2 cellular contexts compared by ENCODE assay signal in genomic region chr17:73478768-73479424, GRCh38.
A peak's percentile ranks its signal among the peaks of the same experiment; 100 is the strongest.
TF ChIP-seq lines count a peak whose summit lies in the region.

No MANE protein-coding gene starts in this region.

TF ChIP-seq in IMR-90, 13 proteins besides CTCF, POLR2A, EP300 and RAD21:
- no peak for TF ChIP-seq FOS (IDR thresholded peaks at IDR 0.05; ENCODE audit: low read depth, low read length)
- no peak for TF ChIP-seq MXI1 (IDR thresholded peaks at IDR 0.05; ENCODE audit: borderline replicate concordance, low read depth, low read length)
- TF ChIP-seq, protein P1, sequence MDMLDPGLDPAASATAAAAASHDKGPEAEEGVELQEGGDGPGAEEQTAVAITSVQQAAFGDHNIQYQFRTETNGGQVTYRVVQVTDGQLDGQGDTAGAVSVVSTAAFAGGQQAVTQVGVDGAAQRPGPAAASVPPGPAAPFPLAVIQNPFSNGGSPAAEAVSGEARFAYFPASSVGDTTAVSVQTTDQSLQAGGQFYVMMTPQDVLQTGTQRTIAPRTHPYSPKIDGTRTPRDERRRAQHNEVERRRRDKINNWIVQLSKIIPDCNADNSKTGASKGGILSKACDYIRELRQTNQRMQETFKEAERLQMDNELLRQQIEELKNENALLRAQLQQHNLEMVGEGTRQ (IDR thresholded peaks at IDR 0.05; ENCODE audit: low read depth, low read length) = no peak
- TF ChIP-seq ELK1 (IDR thresholded peaks at IDR 0.05; ENCODE audit: borderline replicate concordance, low read depth, low read length) = no peak
- TF ChIP-seq RCOR1 (IDR thresholded peaks at IDR 0.05; ENCODE audit: insufficient replicate concordance, low read length) = no peak
- TF ChIP-seq BHLHE40 (IDR thresholded peaks at IDR 0.05; ENCODE audit: low read depth, low read length) = no peak
- TF ChIP-seq MAFK (IDR thresholded peaks at IDR 0.05; ENCODE audit: low read depth, low read length) = no peak
- TF ChIP-seq RFX5 (IDR thresholded peaks at IDR 0.05; ENCODE audit: low read depth, low read length) = no peak
- no peak for TF ChIP-seq CHD1 (IDR thresholded peaks at IDR 0.05; ENCODE audit: low read depth, low read length)
- no peak for TF ChIP-seq CEBPB (IDR thresholded peaks at IDR 0.05; ENCODE audit: low read depth, low read length)
- TF ChIP-seq NFE2L2 (IDR thresholded peaks at IDR 0.05; ENCODE audit: low read depth, low read length) = no peak
- TF ChIP-seq SMC3 (IDR thresholded peaks at IDR 0.05; ENCODE audit: low read depth, low read length) = no peak
TF ChIP-seq in IMR-90: peak in this region for 0.

TF ChIP-seq in GM12878, 131 proteins besides CTCF, POLR2A, EP300 and RAD21:
- peak; percentile 90 for TF ChIP-seq BCL3 (IDR thresholded peaks at IDR 0.05; ENCODE audit: borderline replicate concordance, insufficient read depth, low read depth, low read length, poor library complexity, severe bottlenecking)
- TF ChIP-seq IKZF1 (conservative IDR thresholded peaks at IDR 0.05) = no peak
- TF ChIP-seq ZNF207 (IDR thresholded peaks at IDR 0.05; ENCODE audit: borderline replicate concordance) = no peak
- no peak for TF ChIP-seq MLLT1 (IDR thresholded peaks at IDR 0.05)
- no peak for TF ChIP-seq ATF3 (IDR thresholded peaks at IDR 0.05; ENCODE audit: borderline replicate concordance, extremely low read depth, low read depth, low read length)
- no peak for TF ChIP-seq RUNX3 (IDR thresholded peaks at IDR 0.05; ENCODE audit: low read length)
- peak; percentile 13; the same call in 1 of the 2 replicates for TF ChIP-seq SMC3 (IDR thresholded peaks at IDR 0.05; ENCODE audit: borderline replicate concordance, low read length)
- TF ChIP-seq SP1 (IDR thresholded peaks at IDR 0.05; ENCODE audit: low read depth, low read length) = no peak
- no peak for TF ChIP-seq SRF (IDR thresholded peaks at IDR 0.05; ENCODE audit: low read depth in 2 of 2, low read length in 2 of 2)
- no peak for TF ChIP-seq HDAC2 (IDR thresholded peaks at IDR 0.05)
- no peak for TF ChIP-seq JUNB (IDR thresholded peaks at IDR 0.05)
- TF ChIP-seq CREB1 (IDR thresholded peaks at IDR 0.05; ENCODE audit: low read depth) = no peak
- no peak for TF ChIP-seq NBN (IDR thresholded peaks at IDR 0.05)
- no peak for TF ChIP-seq NR2C2 (IDR thresholded peaks at IDR 0.05; ENCODE audit: borderline replicate concordance, control insufficient read depth, insufficient read length, low read depth)
